In the genomic region with DNA sequence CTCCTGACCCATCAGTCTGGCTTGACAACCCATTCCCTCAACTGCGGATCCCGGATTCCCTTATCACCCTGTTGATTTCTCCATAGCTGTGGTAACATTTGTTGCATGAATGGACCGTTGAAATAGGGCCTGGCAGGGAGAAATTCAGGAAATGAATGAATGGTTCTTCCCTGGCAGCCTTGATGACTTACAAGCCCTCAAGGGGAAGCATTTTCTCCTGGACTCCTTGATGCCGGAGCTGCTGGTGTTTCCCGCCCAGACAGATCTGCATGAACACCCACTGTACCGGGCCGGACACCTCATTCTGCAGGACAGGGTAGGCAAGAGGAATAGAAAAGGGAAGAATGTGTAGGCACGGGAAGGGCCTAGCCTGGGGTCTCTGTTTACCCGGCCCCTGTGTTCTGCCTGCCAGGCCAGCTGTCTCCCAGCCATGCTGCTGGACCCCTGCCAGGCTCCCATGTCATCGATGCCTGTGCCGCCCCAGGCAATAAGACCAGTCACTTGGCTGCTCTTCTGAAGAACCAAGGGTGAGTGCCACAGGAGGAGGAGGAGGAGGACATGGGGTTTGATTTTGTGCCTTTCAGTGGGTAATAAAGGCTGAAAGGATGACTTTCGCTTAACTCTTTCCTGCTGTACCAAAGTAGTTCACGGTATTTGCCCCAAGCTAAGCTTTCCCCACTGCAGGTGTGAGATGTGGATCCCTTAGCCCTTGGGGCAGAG, we compare ENCODE assay signal across 1 cellular context. TPM values are rescaled to one million over a fixed set of nuclear protein-coding genes. Genes with fewer than 3 reads are reported as not detected.
"Had no signal": no experiment of that assay in that cellular context is flagged by ENCODE, and none has a peak within 500 bp of the region (broad histone marks: within the 10 kb centered on the region; RNA-seq: fewer than 3 reads in every experiment).

No MANE protein-coding gene starts in this region.

RNA-seq across cellular contexts. Expression of gene TRIM73, which starts 19.4 kb away (rescaled TPM):
- total RNA-seq: kidney epithelial cell had no signal
